19 cellular contexts compared by ENCODE assay signal in genomic region chrX:35076061-35076460, GRCh38.
DNase-seq lines count a peak whose midpoint lies in the region; ATAC-seq and TF ChIP-seq lines count a peak whose summit lies in the region.
"Had no signal": no experiment of that assay in that cellular context is flagged by ENCODE, and none has a peak within 500 bp of the region (broad histone marks: within the 10 kb centered on the region; RNA-seq: fewer than 3 reads in every experiment).

No MANE protein-coding gene starts in this region.

- no peaks in the 10 kb centered on the region for H3K36me3 Mint-ChIP-seq in stimulated activated effector memory CD8-positive, alpha-beta T cell treated with anti-CD3 and anti-CD28 coated beads, Interleukin-12 subunit alpha, Interleukin-12 subunit beta, amount 100 ng/mL, for 72 hours
- H3K36me3 Mint-ChIP-seq: CD14-positive monocyte had no signal

- peak; percentile 0 for DNase-seq in NCI-H82 (lab: John Stamatoyannopoulos, UW)
- DNase-seq in NCI-H82 treated with DMSO at 0.1 percent for 48 hours (lab: John Stamatoyannopoulos, UW; ENCODE audit: unreplicated experiment): no peak
- peak; percentile 8 for DNase-seq in NT2/D1 (ENCODE audit: low read depth, low spot score)
- DNase-seq in epithelial cell of proximal tubule (ENCODE audit: low read depth): no peak
- no peak for DNase-seq in T-helper 9 cell
- no peak for DNase-seq in DMS79 (lab: John Stamatoyannopoulos, UW)
- DNase-seq in stimulated activated effector memory CD8-positive, alpha-beta T cell treated with anti-CD3 and anti-CD28 coated beads, Interleukin-12 subunit alpha, Interleukin-12 subunit beta, amount 100 ng/mL, for 72 hours (ENCODE audit: low spot score in 2 of 2): no peak
- DNase-seq in SIG-M5 (lab: John Stamatoyannopoulos, UW): no peak
- DNase-seq: COR-L47, DMS153, GOT3, IMR-90, NCI-H1092, NCI-H1694, NCI-H446 treated with DMSO at 0.1 percent for 48 hours, NCI-H774, Peyer's patch, SHP77 had no signal

- no peaks in the 10 kb centered on the region for H3K4me1 Mint-ChIP-seq in stimulated activated effector memory CD8-positive, alpha-beta T cell treated with anti-CD3 and anti-CD28 coated beads, Interleukin-12 subunit alpha, Interleukin-12 subunit beta, amount 100 ng/mL, for 72 hours
- H3K4me1 Mint-ChIP-seq: CD14-positive monocyte had no signal

- no peak overlapping the region for H3K4me3 Mint-ChIP-seq in stimulated activated effector memory CD8-positive, alpha-beta T cell treated with anti-CD3 and anti-CD28 coated beads, Interleukin-12 subunit alpha, Interleukin-12 subunit beta, amount 100 ng/mL, for 72 hours
- H3K4me3 Mint-ChIP-seq: CD14-positive monocyte had no signal

- no peaks in the 10 kb centered on the region for H3K9me3 ChIP-seq in NT2/D1 (ENCODE audit: insufficient read depth, low read length)
- H3K9me3 ChIP-seq: Peyer's patch had no signal

- no peaks in the 10 kb centered on the region for H3K36me3 ChIP-seq in NT2/D1 (ENCODE audit: insufficient read depth, insufficient read length, low read length)
- H3K36me3 ChIP-seq: Peyer's patch had no signal

- H3K9me3 Mint-ChIP-seq in stimulated activated effector memory CD8-positive, alpha-beta T cell treated with anti-CD3 and anti-CD28 coated beads, Interleukin-12 subunit alpha, Interleukin-12 subunit beta, amount 100 ng/mL, for 72 hours: peaks cover 6% of the 10 kb centered on the region

- H3K27me3 ChIP-seq in NT2/D1 (ENCODE audit: insufficient read depth, insufficient read length): no peaks in the 10 kb centered on the region
- H3K27me3 ChIP-seq: Peyer's patch had no signal

- H3K4me3 ChIP-seq in NT2/D1 (ENCODE audit: insufficient read length, low read depth) (no peak overlapping the region), epithelial cell of proximal tubule (ENCODE audit: low read depth, low read length) (no peak overlapping the region)
- H3K4me3 ChIP-seq: Peyer's patch had no signal

- H3K27ac Mint-ChIP-seq in stimulated activated effector memory CD8-positive, alpha-beta T cell treated with anti-CD3 and anti-CD28 coated beads, Interleukin-12 subunit alpha, Interleukin-12 subunit beta, amount 100 ng/mL, for 72 hours: no peak overlapping the region
- H3K27ac Mint-ChIP-seq: CD14-positive monocyte had no signal

- no peak overlapping the region for H3K9ac ChIP-seq in NT2/D1 (ENCODE audit: insufficient read length, low read depth)

- TF ChIP-seq CTCF in epithelial cell of proximal tubule (conservative IDR thresholded peaks at IDR 0.05; ENCODE audit: low read depth, low read length): peak; percentile 5

- no peaks in the 10 kb centered on the region for H3K4me1 ChIP-seq in NT2/D1 (ENCODE audit: insufficient read depth, insufficient read length)
- H3K4me1 ChIP-seq: Peyer's patch had no signal

- no peak for ATAC-seq in stimulated activated effector memory CD8-positive, alpha-beta T cell treated with anti-CD3 and anti-CD28 coated beads, Interleukin-12 subunit alpha, Interleukin-12 subunit beta, amount 100 ng/mL, for 72 hours

Comparison
In these comparisons a context has a peak if more than half of its experiments do, and no peak if none do; other contexts are left out.
1. DNase-seq: peak in NCI-H82 (single experiment) and NT2/D1 (single experiment); none in NCI-H82 treated with DMSO at 0.1 percent for 48 hours (single experiment), epithelial cell of proximal tubule (single experiment), T-helper 9 cell (single experiment), DMS79 (single experiment), stimulated activated effector memory CD8-positive, alpha-beta T cell treated with anti-CD3 and anti-CD28 coated beads, Interleukin-12 subunit alpha, Interleukin-12 subunit beta, amount 100 ng/mL, for 72 hours (0 of 2) and SIG-M5 (single experiment).